Comparison of ENCODE assay signal across 3 cellular contexts in genomic region chr16:85145734-85146531, GRCh38.
TF ChIP-seq lines count a peak whose summit lies in the region.

No MANE protein-coding gene starts in this region.

TF ChIP-seq in SK-N-SH, 30 proteins besides CTCF, POLR2A, EP300 and RAD21:
- TF ChIP-seq USF2 (IDR thresholded peaks at IDR 0.05; ENCODE audit: borderline replicate concordance, low read depth, low read length): no peak
- no peak for TF ChIP-seq MXI1 (IDR thresholded peaks at IDR 0.05; ENCODE audit: low read depth, low read length)
- no peak for TF ChIP-seq CHD2 (IDR thresholded peaks at IDR 0.05; ENCODE audit: low read length, partially characterized antibody)
- TF ChIP-seq GATA2 (CRISPR knock-in tag; IDR thresholded peaks at IDR 0.05): no peak
- no peak for TF ChIP-seq PBX3 (IDR thresholded peaks at IDR 0.05)
- no peak for TF ChIP-seq JUND (IDR thresholded peaks at IDR 0.05)
- TF ChIP-seq TCF12 (IDR thresholded peaks at IDR 0.05): no peak
- no peak for TF ChIP-seq MEF2A (IDR thresholded peaks at IDR 0.05; ENCODE audit: borderline replicate concordance, low read depth)
- no peak for TF ChIP-seq TEAD4 (IDR thresholded peaks at IDR 0.05; ENCODE audit: borderline replicate concordance, insufficient read depth)
- TF ChIP-seq POLR2AphosphoS5 (IDR thresholded peaks at IDR 0.05; ENCODE audit: low read depth, low read length): no peak
- TF ChIP-seq FOXJ3 (CRISPR knock-in tag; IDR thresholded peaks at IDR 0.05): no peak
- TF ChIP-seq FOXM1 (IDR thresholded peaks at IDR 0.05; ENCODE audit: low read depth): no peak
- no peak for TF ChIP-seq ZBTB33 (IDR thresholded peaks at IDR 0.05; ENCODE audit: borderline replicate concordance, low read depth)
- TF ChIP-seq NFIC (IDR thresholded peaks at IDR 0.05; ENCODE audit: borderline replicate concordance): no peak
- no peak for TF ChIP-seq ELF1 (IDR thresholded peaks at IDR 0.05)

TF ChIP-seq in SK-N-SH treated with all-trans-retinoic acid at 6 μM for 48 hours, 23 proteins besides CTCF, POLR2A, EP300 and RAD21:
- TF ChIP-seq TCF4 (CRISPR knock-in tag; IDR thresholded peaks at IDR 0.05; ENCODE audit: borderline replicate concordance) (no peak), PATZ1 (CRISPR knock-in tag; IDR thresholded peaks at IDR 0.05; ENCODE audit: borderline replicate concordance) (no peak), GLIS3 (CRISPR knock-in tag; IDR thresholded peaks at IDR 0.05) (no peak), ZNF565 (CRISPR knock-in tag; conservative IDR thresholded peaks at IDR 0.05; ENCODE audit: low read depth) (no peak), ARNTL (CRISPR knock-in tag; IDR thresholded peaks at IDR 0.05; ENCODE audit: borderline replicate concordance, low read depth) (no peak), CREB5 (CRISPR knock-in tag; IDR thresholded peaks at IDR 0.05; ENCODE audit: low read depth) (no peak), ISL1 (CRISPR knock-in tag; IDR thresholded peaks at IDR 0.05) (no peak), ZC3H10 (CRISPR knock-in tag; IDR thresholded peaks at IDR 0.05) (no peak), BACH2 (CRISPR knock-in tag; IDR thresholded peaks at IDR 0.05; ENCODE audit: borderline replicate concordance) (no peak), ZNF8 (CRISPR knock-in tag; IDR thresholded peaks at IDR 0.05) (no peak), ESRRG (CRISPR knock-in tag; IDR thresholded peaks at IDR 0.05) (no peak), SNAI2 (CRISPR knock-in tag; IDR thresholded peaks at IDR 0.05) (no peak), CSDC2 (CRISPR knock-in tag; IDR thresholded peaks at IDR 0.05) (no peak)
TF ChIP-seq in SK-N-SH treated with all-trans-retinoic acid at 6 μM for 48 hours: peak in this region for 0.

TF ChIP-seq in WTC11, 78 proteins besides CTCF, POLR2A, EP300 and RAD21 (continues in another document):
- TF ChIP-seq FOXK1 (CRISPR knock-in tag; IDR thresholded peaks at IDR 0.05): no peak
- TF ChIP-seq NFATC4 (CRISPR knock-in tag; IDR thresholded peaks at IDR 0.05): no peak
- no peak for TF ChIP-seq AFF4 (CRISPR knock-in tag; IDR thresholded peaks at IDR 0.05; ENCODE audit: borderline replicate concordance)
- no peak for TF ChIP-seq ZNF121 (CRISPR knock-in tag; IDR thresholded peaks at IDR 0.05)
- no peak for TF ChIP-seq MXD4 (CRISPR knock-in tag; IDR thresholded peaks at IDR 0.05; ENCODE audit: borderline replicate concordance)
- no peak for TF ChIP-seq TCF7 (CRISPR knock-in tag; IDR thresholded peaks at IDR 0.05; ENCODE audit: low read depth)
- no peak for TF ChIP-seq ARID4B (CRISPR knock-in tag; IDR thresholded peaks at IDR 0.05; ENCODE audit: borderline replicate concordance)
- TF ChIP-seq ZNF281 (CRISPR knock-in tag; IDR thresholded peaks at IDR 0.05): no peak
- TF ChIP-seq PREB (CRISPR knock-in tag; IDR thresholded peaks at IDR 0.05; ENCODE audit: borderline replicate concordance): no peak
- TF ChIP-seq FOXJ3 (CRISPR knock-in tag; IDR thresholded peaks at IDR 0.05; ENCODE audit: borderline replicate concordance): no peak
- TF ChIP-seq USF1 (CRISPR knock-in tag; IDR thresholded peaks at IDR 0.05): no peak
- TF ChIP-seq SMAD3 (CRISPR knock-in tag; IDR thresholded peaks at IDR 0.05; ENCODE audit: borderline replicate concordance): no peak
- no peak for TF ChIP-seq MLX (CRISPR knock-in tag; IDR thresholded peaks at IDR 0.05)
- no peak for TF ChIP-seq ZNF512 (CRISPR knock-in tag; IDR thresholded peaks at IDR 0.05; ENCODE audit: borderline replicate concordance)
- TF ChIP-seq RORB (CRISPR knock-in tag; IDR thresholded peaks at IDR 0.05): no peak
- no peak for TF ChIP-seq PRRX2 (CRISPR knock-in tag; IDR thresholded peaks at IDR 0.05)
- TF ChIP-seq PRDM15 (CRISPR knock-in tag; IDR thresholded peaks at IDR 0.05): no peak
- TF ChIP-seq OVOL2 (CRISPR knock-in tag; IDR thresholded peaks at IDR 0.05; ENCODE audit: borderline replicate concordance): no peak
